Comparison of ENCODE assay signal across 18 cellular contexts in genomic region chr6:106413722-106414121, GRCh38. TPM values are rescaled to one million over a fixed set of nuclear protein-coding genes. Genes with fewer than 3 reads are reported as not detected.
DNase-seq lines count a peak whose midpoint lies in the region; TF ChIP-seq lines count a peak whose summit lies in the region.
"Had no signal": no experiment of that assay in that cellular context is flagged by ENCODE, and none has a peak within 500 bp of the region (broad histone marks: within the 10 kb centered on the region; RNA-seq: fewer than 3 reads in every experiment).

No MANE protein-coding gene starts in this region.

- H3K9me3 ChIP-seq in A673 (ENCODE audit: low read depth, low read length, poor library complexity, severe bottlenecking), result no peaks in the 10 kb centered on the region
- no peaks in the 10 kb centered on the region for H3K9me3 ChIP-seq in prostate gland
- H3K9me3 ChIP-seq: A549, BE2C, Caco-2 had no signal

- POLR2A ChIA-PET in A673 (lab: Charles Lee; ENCODE audit: low non-redundant PET), result no interaction called here

- in situ Hi-C loops in GM13977 (cut with MboI; ENCODE audit: low pct_unique_long_range_greater_than_20kb, low sequenced_read_pairs, unreplicated experiment), result no loop called here

- CTCF ChIA-PET in A673 (lab: Charles Lee), result interaction anchor here (0.6 to 0.8 kb wide), 3 partner anchors 9 to 196 kb away, joined by 3 to 4 read pairs (median 4); partner anchors contain the start of gene CRYBG1

- H3K4me1 ChIP-seq in A673 (ENCODE audit: insufficient read depth, low read length, poor library complexity, severe bottlenecking) (peaks cover 43% of the 10 kb centered on the region), prostate gland (replicated peaks) (peaks cover 11% of the 10 kb centered on the region)
- H3K4me1 ChIP-seq: A549, BE2C had no signal

- DNase-seq in A673 (ENCODE audit: low spot score) (peak; percentile 94), prostate gland (ENCODE audit: low spot score) (no peak), mesenteric fat pad (ENCODE audit: low spot score) (no peak), NCI-H2107 treated with DMSO at 0.1 percent for 48 hours (lab: John Stamatoyannopoulos, UW; ENCODE audit: unreplicated experiment) (no peak), GM13977 (ENCODE audit: low spot score) (no peak)
- DNase-seq: ACHN; BE2C; C1 segment of cervical spinal cord; Caco-2; Calu3; CD4-positive, alpha-beta T cell; CD8-positive, alpha-beta T cell; DMS79 treated with DMSO at 0.1 percent for 48 hours; GF-D8 had no signal

- TF ChIP-seq CTCF in A673 (conservative IDR thresholded peaks at IDR 0.05; ENCODE audit: low read depth, low read length) (no peak), VCaP (conservative IDR thresholded peaks at IDR 0.05) (no peak), prostate gland (IDR thresholded peaks at IDR 0.05) (no peak), GM13977 (IDR thresholded peaks at IDR 0.05; ENCODE audit: extremely low read depth, insufficient read depth, missing control alignments) (no peak)

- no peak for TF ChIP-seq POLR2A in prostate gland (IDR thresholded peaks at IDR 0.05)

- H3K27me3 ChIP-seq in A673 (replicated peaks; ENCODE audit: insufficient read depth, low read depth, low read length, poor library complexity) (no peaks in the 10 kb centered on the region), prostate gland (replicated peaks; ENCODE audit: insufficient read depth) (no peaks in the 10 kb centered on the region)
- H3K27me3 ChIP-seq: BLaER1 had no signal

- H3K4me3 ChIP-seq in A673 (ENCODE audit: low read depth, low read length, poor library complexity, severe bottlenecking), result peak overlapping the region; percentile 1
- H3K4me3 ChIP-seq in prostate gland, result no peak overlapping the region
- H3K4me3 ChIP-seq: A549, BLaER1 had no signal

- no peaks in the 10 kb centered on the region for H3K36me3 ChIP-seq in A673 (ENCODE audit: insufficient read depth, low read length, poor library complexity, severe bottlenecking)
- H3K36me3 ChIP-seq in prostate gland, result no peaks in the 10 kb centered on the region
- H3K36me3 ChIP-seq: BE2C, BLaER1 had no signal

- WGBS in prostate gland, result 21% methylated on average over 2 of the region's 2 CpGs

- H3K27ac ChIP-seq in A673 (ENCODE audit: low read depth, low read length, poor library complexity, severe bottlenecking), result peak overlapping the region; percentile 79
- peak overlapping the region; percentile 99 for H3K27ac ChIP-seq in VCaP
- peak overlapping the region; percentile 30 to 49 for H3K27ac ChIP-seq in prostate gland
- H3K27ac ChIP-seq: 22Rv1, A549, BLaER1 had no signal

- intact Hi-C loops in A673 (cut with micrococcal nuclease; ENCODE audit: unreplicated experiment), result no loop called here
- intact Hi-C loops in prostate gland (cut with DNase I), result no loop called here

- BruUV-seq in A673 (replicated peaks; lab: Mats Ljungman, UMichigan), result no TSS peak

RNA-seq across cellular contexts. Expression of gene CRYBG1, which starts 53.2 kb away (rescaled TPM):
- 2.9 and 3.9 TPM in 2 replicates for total RNA-seq in A673 (2021)
- total RNA-seq in prostate gland, result 10 to 100 TPM; 39.9 to 75.4 TPM
- 27.4 TPM for total RNA-seq in mesenteric fat pad

Comparison
In these comparisons a context has a peak if more than half of its experiments do, and no peak if none do; other contexts are left out.
1. H3K27ac ChIP-seq: peak in every context shown above with its lines; median percentile 99 in VCaP; 79 in A673; 40 in prostate gland.